Comparison of ENCODE assay signal across 33 cellular contexts in the genomic region with DNA sequence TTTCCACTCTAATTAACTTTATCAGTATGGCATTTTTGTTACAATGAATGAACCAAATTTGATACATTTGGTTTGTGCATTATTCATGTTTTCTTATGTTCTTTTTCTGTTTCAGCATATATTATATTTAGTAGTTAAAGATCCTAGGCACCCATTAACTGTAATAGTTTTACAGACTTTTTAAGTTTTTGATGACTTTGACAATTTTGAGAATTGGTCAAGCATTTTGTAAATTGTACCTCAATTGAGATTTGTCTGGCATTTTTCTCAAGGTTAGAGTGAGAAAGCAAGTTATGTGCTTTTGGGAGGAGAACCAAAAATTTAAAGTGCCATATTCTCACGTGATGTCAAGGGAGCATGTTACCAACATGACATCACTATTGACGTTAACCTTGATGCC.
DNase-seq lines count a peak whose midpoint lies in the region; ATAC-seq, FAIRE-seq and TF ChIP-seq lines count a peak whose summit lies in the region.
"Had no signal": no experiment of that assay in that cellular context is flagged by ENCODE, and none has a peak within 500 bp of the region (broad histone marks: within the 10 kb centered on the region; RNA-seq: fewer than 3 reads in every experiment).

No MANE protein-coding gene starts in this region.

- H3K4me2 ChIP-seq in HepG2 (ENCODE audit: low read depth, low read length) (no peak overlapping the region), A549 (no peak overlapping the region), IMR-90 (ENCODE audit: low read depth, low read length) (no peak overlapping the region), Karpas-422 (ENCODE audit: low read depth, low read length, poor library complexity, severe bottlenecking) (no peak overlapping the region), GM23248 (ENCODE audit: unreplicated experiment) (no peak overlapping the region)
- H3K4me2 ChIP-seq: BLaER1; BLaER1 treated with 17β-estradiol and CSF1 and Interleukin-3, amounts not matched to agents 10 nM and 100 nM had no signal

- no peak overlapping the region for H2AFZ ChIP-seq in HepG2 (ENCODE audit: low read length)
- no peak overlapping the region for H2AFZ ChIP-seq in IMR-90 (replicated peaks; ENCODE audit: low read length, poor library complexity)
- H2AFZ ChIP-seq in Karpas-422 (ENCODE audit: low read length): peak overlapping the region; percentile 64; the same call in 1 of the 2 replicates
- H2AFZ ChIP-seq in GM23248: no peak overlapping the region

- H3K9ac ChIP-seq in HepG2 (ENCODE audit: insufficient read depth, low read depth, low read length) (no peak overlapping the region), IMR-90 (ENCODE audit: low read depth, low read length) (no peak overlapping the region), Karpas-422 (ENCODE audit: low read length) (no peak overlapping the region), GM23248 (no peak overlapping the region)
- H3K9ac ChIP-seq: BLaER1; BLaER1 treated with 17β-estradiol and CSF1 and Interleukin-3, amounts not matched to agents 10 nM and 100 nM had no signal

- H3K4ac ChIP-seq in IMR-90 (ENCODE audit: low read depth, low read length): no peak overlapping the region

- CTCF ChIA-PET in HepG2 (lab: Yijun Ruan, JAX; ENCODE audit: low intra/inter-chr PET ratio, low total read pairs): no interaction called here
- CTCF ChIA-PET in A549 (lab: Yijun Ruan, JAX): no interaction called here
- CTCF ChIA-PET in IMR-90 (lab: Yijun Ruan, JAX): no interaction called here

- H2BK20ac ChIP-seq in IMR-90 (ENCODE audit: low read depth, low read length): no peak overlapping the region

- H3K4me3 ChIP-seq in HepG2 (replicated peaks in 1 of 3; ENCODE audit: insufficient read depth in 1 of 3, low read depth in 2 of 3, low read length in 3 of 3) (no peak overlapping the region), right lobe of liver (no peak overlapping the region), A549 (no peak overlapping the region), IMR-90 (ENCODE audit: insufficient read depth, low read depth, low read length) (no peak overlapping the region), Karpas-422 (ENCODE audit: low read length) (no peak overlapping the region), GM23248 (no peak overlapping the region)
- H3K4me3 ChIP-seq: BLaER1; BLaER1 treated with 17β-estradiol and CSF1 and Interleukin-3, amounts not matched to agents 10 nM and 100 nM had no signal

- no peak overlapping the region for H2BK5ac ChIP-seq in IMR-90 (ENCODE audit: low read depth, low read length, poor library complexity, severe bottlenecking)

- ATAC-seq in HepG2: no peak
- ATAC-seq in right lobe of liver: no peak
- no peak for ATAC-seq in A549
- ATAC-seq in IMR-90 (ENCODE audit: low read depth): no peak
- no peak for ATAC-seq in GM19035 (IDR thresholded peaks at IDR 0.05; ENCODE audit: unreplicated experiment)
- ATAC-seq: CD8-positive, alpha-beta T cell had no signal

- H4K5ac ChIP-seq in IMR-90 (ENCODE audit: low read depth, low read length): no peak overlapping the region

- WGBS in HepG2 (ENCODE audit: low lambda C conversion rate): 0% methylated on average over 2 of the region's 2 CpGs
- WGBS in right lobe of liver (ENCODE audit: insufficient coverage, low coverage, low lambda C conversion rate, missing lambda C conversion rate): 30% methylated on average over 2 of the region's 2 CpGs
- 11% methylated on average over 2 of the region's 2 CpGs for WGBS in A549 (ENCODE audit: missing lambda C conversion rate)
- no CpG with 5 or more reads among the region's 2 CpGs for WGBS in IMR-90 (ENCODE audit: extremely low coverage in 2 of 2, insufficient read length in 1 of 2), 2 experiments
- 88 to 95% methylated on average over 2 of the region's 2 CpGs for WGBS in GM23248 (ENCODE audit: low coverage in 1 of 2, low lambda C conversion rate in 2 of 2, missing lambda C conversion rate in 2 of 2), 2 experiments

- no peak for FAIRE-seq in HepG2 (lab: Jason Lieb, UNC)
- FAIRE-seq in A549 (lab: Jason Lieb, UNC): no peak
- FAIRE-seq: D721Med had no signal

- TF ChIP-seq RAD21 in HepG2 (CRISPR knock-in tag; IDR thresholded peaks at IDR 0.05) (no peak), A549 (conservative IDR thresholded peaks at IDR 0.05 in 1 of 2, IDR thresholded peaks at IDR 0.05 in 1 of 2) (no peak), IMR-90 (IDR thresholded peaks at IDR 0.05; ENCODE audit: low read length) (no peak)

- H3K79me2 ChIP-seq in HepG2 (ENCODE audit: insufficient read depth, low read length) (no peaks in the 10 kb centered on the region), Karpas-422 (ENCODE audit: low read length) (no peaks in the 10 kb centered on the region), GM23248 (ENCODE audit: insufficient read depth) (no peaks in the 10 kb centered on the region)

- no peak overlapping the region for H3K56ac ChIP-seq in IMR-90 (ENCODE audit: extremely low read depth, insufficient read depth, low read length)

- H3K79me1 ChIP-seq in IMR-90 (ENCODE audit: low read depth in 1 of 2, low read length in 2 of 2): no peaks in the 10 kb centered on the region

- no peak overlapping the region for H2BK120ac ChIP-seq in IMR-90 (ENCODE audit: low read depth, low read length)

- intact Hi-C loops in HepG2 (cut with micrococcal nuclease; ENCODE audit: unreplicated experiment): no loop called here
- intact Hi-C loops in right lobe of liver (cut with DNase I): no loop called here
- intact Hi-C loops in IMR-90 (cut with micrococcal nuclease): no loop called here

- DNase-seq in HepG2 (ENCODE audit: low spot score): no peak
- no peak for DNase-seq in right lobe of liver
- DNase-seq in A549 (ENCODE audit: low read depth in 1 of 2, low spot score in 1 of 2): no peak
- no peak for DNase-seq in IMR-90
- DNase-seq in Karpas-422: no peak
- no peak for DNase-seq in GM23248
- DNase-seq in activated naive CD4-positive, alpha-beta T cell treated with anti-CD3 and anti-CD28 coated beads, Interleukin-2, amount 50 U/mL, for 16 hours: no peak
- DNase-seq: 8988T; ACHN; AML-193; BE2C; C1 segment of cervical spinal cord; Caco-2; Calu3; CD4-positive, alpha-beta memory T cell; CD4-positive, alpha-beta T cell; CD4-positive, CD25-positive, alpha-beta regulatory T cell; CD8-positive, alpha-beta memory T cell; CD8-positive, alpha-beta T cell; COR-L47; DMS 273 treated with DMSO at 0.1 percent for 48 hours; DMS153; DMS53; DMS79; DMS79 treated with DMSO at 0.1 percent for 48 hours; DND-41; EL had no signal

- H3K27ac ChIP-seq in HepG2 (ENCODE audit: extremely low read length, insufficient read depth, low read length) (no peak overlapping the region), right lobe of liver (no peak overlapping the region), A549 (no peak overlapping the region), IMR-90 (ENCODE audit: insufficient read depth, low read length) (no peak overlapping the region), Karpas-422 (ENCODE audit: low read length) (no peak overlapping the region), GM23248 (no peak overlapping the region)
- H3K27ac ChIP-seq: 22Rv1; BLaER1; BLaER1 treated with 17β-estradiol and CSF1 and Interleukin-3, amounts not matched to agents 10 nM and 100 nM; C4-2B had no signal

- BruUV-seq in HepG2 (replicated peaks; lab: Mats Ljungman, UMichigan): no TSS peak
- no TSS peak for BruUV-seq in IMR-90 (replicated peaks; lab: Mats Ljungman, UMichigan)

- no peak overlapping the region for H3K23ac ChIP-seq in IMR-90 (ENCODE audit: low read depth, low read length)

- POLR2A ChIA-PET in HepG2 (lab: Yijun Ruan, JAX): no interaction called here
- POLR2A ChIA-PET in A549 (lab: Yijun Ruan, JAX): no interaction called here
- POLR2A ChIA-PET in IMR-90 (lab: Charles Lee; ENCODE audit: unreplicated experiment): no interaction called here

- no peak overlapping the region for H4K91ac ChIP-seq in IMR-90 (ENCODE audit: insufficient read depth, low read depth, low read length)

- H3K9me3 ChIP-seq in HepG2 (ENCODE audit: low read length) (peaks cover 5% of the 10 kb centered on the region; the same call in 1 of the 2 replicates), right lobe of liver (no peaks in the 10 kb centered on the region), A549 (no peaks in the 10 kb centered on the region), IMR-90 (ENCODE audit: control insufficient read depth, insufficient read depth, low read length) (no peaks in the 10 kb centered on the region), Karpas-422 (ENCODE audit: low read length) (no peaks in the 10 kb centered on the region), GM23248 (ENCODE audit: low read depth) (no peaks in the 10 kb centered on the region)
- H3K9me3 ChIP-seq: BE2C; BLaER1; BLaER1 treated with 17β-estradiol and CSF1 and Interleukin-3, amounts not matched to agents 10 nM and 100 nM had no signal

- H2AK9ac ChIP-seq in IMR-90 (replicated peaks; ENCODE audit: low read depth, low read length, poor library complexity): no peak overlapping the region

- H3K14ac ChIP-seq in IMR-90 (replicated peaks; ENCODE audit: low read depth, low read length): no peak overlapping the region

- H3K9me2 ChIP-seq in Karpas-422 (replicated peaks; ENCODE audit: insufficient read depth, low read length) (no peaks in the 10 kb centered on the region), GM23248 (ENCODE audit: insufficient read depth) (no peaks in the 10 kb centered on the region)

- H3F3A ChIP-seq in GM23248 (ENCODE audit: insufficient read depth): no peaks in the 10 kb centered on the region

- no peaks in the 10 kb centered on the region for H3K9me1 ChIP-seq in IMR-90 (ENCODE audit: insufficient read depth, low read length)

- H3K27me3 ChIP-seq in HepG2 (ENCODE audit: control insufficient read depth in 1 of 2, insufficient read depth in 2 of 2, low read length in 2 of 2): no peaks in the 10 kb centered on the region
- no peaks in the 10 kb centered on the region for H3K27me3 ChIP-seq in right lobe of liver
- H3K27me3 ChIP-seq in IMR-90 (ENCODE audit: control insufficient read depth, insufficient read depth, low read length): no peaks in the 10 kb centered on the region
- no peaks in the 10 kb centered on the region for H3K27me3 ChIP-seq in Karpas-422 (ENCODE audit: low read length)
- H3K27me3 ChIP-seq in GM23248 (replicated peaks; ENCODE audit: insufficient read depth): no peaks in the 10 kb centered on the region
- H3K27me3 ChIP-seq: BE2C; BLaER1; BLaER1 treated with 17β-estradiol and CSF1 and Interleukin-3, amounts not matched to agents 10 nM and 100 nM had no signal

- H2AK5ac ChIP-seq in IMR-90 (ENCODE audit: low read depth, low read length): no peak overlapping the region

- in situ Hi-C loops in HepG2 (cut with HindIII; ENCODE audit: extremely low pct_ligation_motif_present, low pct_unique_long_range_greater_than_20kb) (no loop called here), IMR-90 (cut with MboI; ENCODE audit: low sequenced_read_pairs) (no loop called here), GM23248 (cut with MboI) (no loop called here)

- no peak overlapping the region for H4K8ac ChIP-seq in IMR-90 (ENCODE audit: low read depth in 2 of 2, low read length in 2 of 2)

- no peak overlapping the region for H2BK15ac ChIP-seq in IMR-90 (ENCODE audit: low read depth, low read length)

- no peaks in the 10 kb centered on the region for H3K36me3 ChIP-seq in HepG2 (replicated peaks in 1 of 2; ENCODE audit: control insufficient read depth in 1 of 2, insufficient read depth in 2 of 2, low read length in 2 of 2)
- no peaks in the 10 kb centered on the region for H3K36me3 ChIP-seq in right lobe of liver
- no peaks in the 10 kb centered on the region for H3K36me3 ChIP-seq in IMR-90 (ENCODE audit: control insufficient read depth, insufficient read depth, low read length)
- H3K36me3 ChIP-seq in Karpas-422 (ENCODE audit: insufficient read depth, low read length): peaks cover 3% of the 10 kb centered on the region; the same call in 1 of the 2 replicates
- no peaks in the 10 kb centered on the region for H3K36me3 ChIP-seq in GM23248 (ENCODE audit: low read depth)
- H3K36me3 ChIP-seq: BE2C; BLaER1; BLaER1 treated with 17β-estradiol and CSF1 and Interleukin-3, amounts not matched to agents 10 nM and 100 nM had no signal

- H3K18ac ChIP-seq in IMR-90 (ENCODE audit: low read depth, low read length): no peak overlapping the region

- H3K4me1 ChIP-seq in HepG2 (ENCODE audit: insufficient read depth, low read length): no peaks in the 10 kb centered on the region
- no peaks in the 10 kb centered on the region for H3K4me1 ChIP-seq in right lobe of liver
- no peaks in the 10 kb centered on the region for H3K4me1 ChIP-seq in A549
- no peaks in the 10 kb centered on the region for H3K4me1 ChIP-seq in IMR-90 (ENCODE audit: control insufficient read depth, insufficient read depth, low read length)
- peaks cover 11% of the 10 kb centered on the region; the same call in 1 of the 2 replicates for H3K4me1 ChIP-seq in Karpas-422 (ENCODE audit: low read length)
- H3K4me1 ChIP-seq in GM23248 (ENCODE audit: insufficient read depth): no peaks in the 10 kb centered on the region
- H3K4me1 ChIP-seq: BE2C; BLaER1; BLaER1 treated with 17β-estradiol and CSF1 and Interleukin-3, amounts not matched to agents 10 nM and 100 nM; Caco-2 had no signal

- dilution Hi-C loops in IMR-90 (cut with HindIII; ENCODE audit: low sequenced_read_pairs, unreplicated experiment): no loop called here

- TF ChIP-seq POLR2A in HepG2 (IDR thresholded peaks at IDR 0.05; ENCODE audit: insufficient read depth in 1 of 2, low read depth in 2 of 2, low read length in 2 of 2): no peak
- no peak for TF ChIP-seq POLR2A in right lobe of liver (IDR thresholded peaks at IDR 0.05)
- TF ChIP-seq POLR2A in A549 (IDR thresholded peaks at IDR 0.05; ENCODE audit: low read length): no peak
- no peak for TF ChIP-seq POLR2A in IMR-90 (IDR thresholded peaks at IDR 0.05; ENCODE audit: low read depth, low read length)

- TF ChIP-seq CTCF in HepG2 (CRISPR knock-in tag; IDR thresholded peaks at IDR 0.05) (no peak), right lobe of liver (IDR thresholded peaks at IDR 0.05) (no peak), A549 (IDR thresholded peaks at IDR 0.05) (no peak), IMR-90 (conservative IDR thresholded peaks at IDR 0.05; ENCODE audit: low read depth, low read length) (no peak)

- TF ChIP-seq EP300 in HepG2 (IDR thresholded peaks at IDR 0.05; ENCODE audit: low read depth in 2 of 2, low read length in 2 of 2) (no peak), HepG2 (CRISPR knock-in tag; IDR thresholded peaks at IDR 0.05; ENCODE audit: borderline replicate concordance) (no peak), A549 (IDR thresholded peaks at IDR 0.05) (no peak)

- H4K20me1 ChIP-seq in HepG2 (ENCODE audit: insufficient read depth, low read length) (no peaks in the 10 kb centered on the region), IMR-90 (ENCODE audit: insufficient read depth, low read length) (no peaks in the 10 kb centered on the region), Karpas-422 (ENCODE audit: insufficient read depth, low read depth, low read length) (no peaks in the 10 kb centered on the region), GM23248 (ENCODE audit: insufficient read depth) (no peaks in the 10 kb centered on the region)
- H4K20me1 ChIP-seq: BLaER1; BLaER1 treated with 17β-estradiol and CSF1 and Interleukin-3, amounts not matched to agents 10 nM and 100 nM had no signal
